ENCODE assay signal across 17 cellular contexts in the genomic region with DNA sequence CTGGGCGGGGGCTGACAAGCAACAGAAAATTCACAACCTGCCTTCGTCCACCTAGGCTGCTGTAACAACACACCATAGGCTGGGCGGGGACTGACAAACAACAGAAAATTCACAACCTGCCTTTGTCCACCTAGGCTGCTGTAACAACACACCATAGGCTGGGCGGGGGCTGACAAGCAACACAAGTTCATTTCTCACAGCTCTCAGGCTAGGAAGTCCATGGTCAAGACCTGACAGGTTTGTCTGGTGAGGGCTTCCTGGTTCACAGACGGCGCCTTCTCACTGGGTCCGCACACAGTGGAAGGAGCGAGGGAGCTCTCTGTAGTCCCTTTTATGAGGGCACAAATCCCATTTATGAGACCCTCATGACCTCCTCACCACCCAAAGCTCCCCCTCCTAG.
"Had no signal": no experiment of that assay in that cellular context is flagged by ENCODE, and none has a peak within 500 bp of the region (broad histone marks: within the 10 kb centered on the region; RNA-seq: fewer than 3 reads in every experiment).

No MANE protein-coding gene starts in this region.

- H3K27me3 ChIP-seq: right lobe of liver, SJCRH30, stomach, uterus had no signal

- DNase-seq: activated CD4-positive, alpha-beta T cell treated with anti-CD3 and anti-CD28 coated beads, Interleukin-2, amount 50 U/mL, for 4 hours; activated gamma-delta T cell; activated T-cell treated with anti-CD3 and anti-CD28 coated beads, Interleukin-2, amount 50 U/mL, for 4 hours; central memory CD4-positive, alpha-beta T cell; effector CD8-positive, alpha-beta T cell; hippocampal formation; left lung; right lobe of liver; SJCRH30; stomach; uterus had no signal

- H3K27ac ChIP-seq: coronary artery, left lung, right lobe of liver, SJCRH30, thoracic aorta, uterus had no signal

- H3K4me3 ChIP-seq: coronary artery, left lung, right lobe of liver, SJCRH30, stomach, thoracic aorta, uterus had no signal

- H3K4me3 Mint-ChIP-seq: activated T-cell treated with anti-CD3 and anti-CD28 coated beads, Interleukin-2, amount 50 U/mL, for 4 hours; nephron had no signal

- H3K36me3 Mint-ChIP-seq: activated naive CD4-positive, alpha-beta T cell treated with anti-CD3 and anti-CD28 coated beads, Interleukin-2, amount 50 U/mL, for 72 hours had no signal

- FAIRE-seq: keratinocyte had no signal

- H3K36me3 ChIP-seq: left lung, right lobe of liver, SJCRH30, stomach, thoracic aorta, uterus had no signal

- H3K27ac Mint-ChIP-seq: activated naive CD4-positive, alpha-beta T cell treated with anti-CD3 and anti-CD28 coated beads, Interleukin-2, amount 50 U/mL, for 72 hours had no signal

- H3K4me1 ChIP-seq: left lung, right lobe of liver, SJCRH30, uterus had no signal

- ATAC-seq: activated CD4-positive, CD25-positive, alpha-beta regulatory T cell treated with anti-CD3 and anti-CD28 coated beads, Interleukin-2, amount 50 U/mL, for 24 hours; activated naive CD4-positive, alpha-beta T cell treated with anti-CD3 and anti-CD28 coated beads, Interleukin-2, amount 50 U/mL, for 72 hours; activated T-cell treated with anti-CD3 and anti-CD28 coated beads, Interleukin-2, amount 50 U/mL, for 4 hours; left lung had no signal

- H3K9me3 Mint-ChIP-seq: activated naive CD4-positive, alpha-beta T cell treated with anti-CD3 and anti-CD28 coated beads, Interleukin-2, amount 50 U/mL, for 72 hours; activated T-cell treated with anti-CD3 and anti-CD28 coated beads, Interleukin-2, amount 50 U/mL, for 4 hours; nephron had no signal

- H3K9me3 ChIP-seq: left lung, right lobe of liver, SJCRH30, stomach, thoracic aorta, uterus had no signal
